ENCODE assay signal across 1 cellular context in the genomic region with DNA sequence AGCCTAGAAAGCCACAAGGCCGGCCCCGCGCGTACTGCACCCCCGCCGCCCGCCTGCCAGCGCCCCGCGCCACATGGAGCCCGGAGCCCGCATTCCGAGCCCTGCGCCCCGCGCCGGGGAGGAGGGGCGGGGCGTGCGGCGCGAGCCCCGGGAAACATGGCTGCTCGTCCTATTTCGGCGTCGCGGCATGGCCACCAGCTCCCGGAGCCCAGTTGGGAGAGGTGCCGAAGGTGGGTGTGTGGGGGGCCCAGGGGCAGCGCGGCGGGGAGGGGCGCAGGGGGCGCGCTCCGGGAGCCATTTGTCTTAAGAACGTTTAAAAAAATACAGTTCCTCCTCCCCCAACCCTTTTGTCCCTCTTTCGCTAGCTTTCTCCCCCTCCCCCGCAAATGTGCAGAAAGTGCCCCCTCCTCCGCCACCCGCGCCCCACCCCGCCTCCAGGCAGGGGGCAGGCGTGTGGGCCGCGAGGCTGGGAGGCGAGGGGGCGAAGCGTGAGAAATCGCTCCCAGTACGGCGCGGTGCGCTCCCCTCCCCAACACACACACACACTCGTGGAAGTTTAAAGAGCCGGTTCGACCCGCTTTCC.
A peak's percentile ranks its signal among the peaks of the same experiment; 100 is the strongest.
TF ChIP-seq lines count a peak whose summit lies in the region.

No MANE protein-coding gene starts in this region.

TF ChIP-seq in HEK293, 187 proteins besides CTCF, POLR2A, EP300 and RAD21 (continued from another document and continues in another):
- TF ChIP-seq, protein P1, sequence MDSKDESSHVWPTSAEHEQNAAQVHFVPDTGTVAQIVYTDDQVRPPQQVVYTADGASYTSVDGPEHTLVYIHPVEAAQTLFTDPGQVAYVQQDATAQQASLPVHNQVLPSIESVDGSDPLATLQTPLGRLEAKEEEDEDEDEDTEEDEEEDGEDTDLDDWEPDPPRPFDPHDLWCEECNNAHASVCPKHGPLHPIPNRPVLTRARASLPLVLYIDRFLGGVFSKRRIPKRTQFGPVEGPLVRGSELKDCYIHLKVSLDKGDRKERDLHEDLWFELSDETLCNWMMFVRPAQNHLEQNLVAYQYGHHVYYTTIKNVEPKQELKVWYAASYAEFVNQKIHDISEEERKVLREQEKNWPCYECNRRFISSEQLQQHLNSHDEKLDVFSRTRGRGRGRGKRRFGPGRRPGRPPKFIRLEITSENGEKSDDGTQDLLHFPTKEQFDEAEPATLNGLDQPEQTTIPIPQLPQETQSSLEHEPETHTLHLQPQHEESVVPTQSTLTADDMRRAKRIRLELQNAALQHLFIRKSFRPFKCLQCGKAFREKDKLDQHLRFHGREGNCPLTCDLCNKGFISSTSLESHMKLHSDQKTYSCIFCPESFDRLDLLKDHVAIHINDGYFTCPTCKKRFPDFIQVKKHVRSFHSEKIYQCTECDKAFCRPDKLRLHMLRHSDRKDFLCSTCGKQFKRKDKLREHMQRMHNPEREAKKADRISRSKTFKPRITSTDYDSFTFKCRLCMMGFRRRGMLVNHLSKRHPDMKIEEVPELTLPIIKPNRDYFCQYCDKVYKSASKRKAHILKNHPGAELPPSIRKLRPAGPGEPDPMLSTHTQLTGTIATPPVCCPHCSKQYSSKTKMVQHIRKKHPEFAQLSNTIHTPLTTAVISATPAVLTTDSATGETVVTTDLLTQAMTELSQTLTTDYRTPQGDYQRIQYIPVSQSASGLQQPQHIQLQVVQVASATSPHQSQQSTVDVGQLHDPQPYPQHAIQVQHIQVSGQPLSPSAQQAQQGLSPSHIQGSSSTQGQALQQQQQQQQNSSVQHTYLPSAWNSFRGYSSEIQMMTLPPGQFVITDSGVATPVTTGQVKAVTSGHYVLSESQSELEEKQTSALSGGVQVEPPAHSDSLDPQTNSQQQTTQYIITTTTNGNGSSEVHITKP (tag by site-specific recombination; IDR thresholded peaks at IDR 0.05): peak; percentile 44; the same call in 1 of the 2 replicates
- TF ChIP-seq ZNF132 (tag by site-specific recombination; IDR thresholded peaks at IDR 0.05; ENCODE audit: borderline replicate concordance) (no peak), ZBTB21 (tag by site-specific recombination; IDR thresholded peaks at IDR 0.05) (0 out of 2 replicates have a peak, but pooled peaks have one; percentile 14), IKZF3 (tag by site-specific recombination; IDR thresholded peaks at IDR 0.05) (0 out of 2 replicates have a peak, but pooled peaks have one; percentile 58), SP2 (tag by site-specific recombination; IDR thresholded peaks at IDR 0.05) (peak; percentile 21), ZNF610 (tag by site-specific recombination; IDR thresholded peaks at IDR 0.05; ENCODE audit: borderline replicate concordance) (peak; percentile 56; the same call in 1 of the 2 replicates), ZBTB8A (tag by site-specific recombination; IDR thresholded peaks at IDR 0.05) (peak; percentile 95), ZNF324 (tag by site-specific recombination; IDR thresholded peaks at IDR 0.05) (peak; percentile 21; the same call in 1 of the 2 replicates), ZBTB17 (tag by site-specific recombination; IDR thresholded peaks at IDR 0.05) (no peak), ZBTB7A (tag by site-specific recombination; IDR thresholded peaks at IDR 0.05; ENCODE audit: low read depth) (peak; percentile 44; the same call in 1 of the 2 replicates), ZXDB (tag by site-specific recombination; IDR thresholded peaks at IDR 0.05) (peak; percentile 54; the same call in 1 of the 2 replicates), ZNF707 (tag by site-specific recombination; IDR thresholded peaks at IDR 0.05) (no peak), ZNF596 (tag by site-specific recombination; IDR thresholded peaks at IDR 0.05) (no peak), YY1 (tag by site-specific recombination; IDR thresholded peaks at IDR 0.05) (peak; percentile 67), ZNF423 (tag by site-specific recombination; IDR thresholded peaks at IDR 0.05) (peak; percentile 85), ZNF311 (tag by site-specific recombination; IDR thresholded peaks at IDR 0.05; ENCODE audit: borderline replicate concordance) (no peak), ZNF76 (tag by site-specific recombination; IDR thresholded peaks at IDR 0.05; ENCODE audit: borderline replicate concordance, low read depth) (peak; percentile 34; the same call in 1 of the 2 replicates), ZSCAN16 (tag by site-specific recombination; IDR thresholded peaks at IDR 0.05) (no peak), ZBTB20 (tag by site-specific recombination; IDR thresholded peaks at IDR 0.05) (no peak), ZNF621 (tag by site-specific recombination; IDR thresholded peaks at IDR 0.05) (no peak), KLF9 (tag by site-specific recombination; IDR thresholded peaks at IDR 0.05; ENCODE audit: low read depth) (0 out of 2 replicates have a peak, but pooled peaks have one; percentile 28), ZNF658 (tag by site-specific recombination; IDR thresholded peaks at IDR 0.05) (no peak), EGR2 (tag by site-specific recombination; IDR thresholded peaks at IDR 0.05; ENCODE audit: low read depth) (peak; percentile 99), ZNF529 (tag by site-specific recombination; IDR thresholded peaks at IDR 0.05; ENCODE audit: insufficient replicate concordance) (no peak), ZNF843 (tag by site-specific recombination; IDR thresholded peaks at IDR 0.05) (no peak), KLF10 (tag by site-specific recombination; IDR thresholded peaks at IDR 0.05) (peak; percentile 69; the same call in 1 of the 2 replicates), ZBTB1 (tag by site-specific recombination; IDR thresholded peaks at IDR 0.05) (peak; percentile 56), GLIS2 (tag by site-specific recombination; IDR thresholded peaks at IDR 0.05) (peak; percentile 95), ZNF561 (tag by site-specific recombination; IDR thresholded peaks at IDR 0.05; ENCODE audit: borderline replicate concordance) (peak; percentile 19; the same call in 1 of the 2 replicates), SETDB1 (IDR thresholded peaks at IDR 0.05; ENCODE audit: insufficient read length, low read length) (no peak), KLF1 (tag by site-specific recombination; IDR thresholded peaks at IDR 0.05) (peak; percentile 79), HOXA7 (CRISPR knock-in tag; IDR thresholded peaks at IDR 0.05; ENCODE audit: borderline replicate concordance) (no peak), SP3 (tag by site-specific recombination; IDR thresholded peaks at IDR 0.05) (peak; percentile 84), ZNF776 (tag by site-specific recombination; IDR thresholded peaks at IDR 0.05; ENCODE audit: borderline replicate concordance) (no peak), OVOL3 (tag by site-specific recombination; IDR thresholded peaks at IDR 0.05) (no peak), ZEB2 (tag by site-specific recombination; IDR thresholded peaks at IDR 0.05) (peak; percentile 70), ZFHX2 (tag by site-specific recombination; conservative IDR thresholded peaks at IDR 0.05) (peak; percentile 100), ZNF677 (tag by site-specific recombination; IDR thresholded peaks at IDR 0.05) (no peak), ZNF341 (tag by site-specific recombination; IDR thresholded peaks at IDR 0.05; ENCODE audit: low read depth) (peak; percentile 54), KLF16 (tag by site-specific recombination; IDR thresholded peaks at IDR 0.05) (peak; percentile 72), WT1 (tag by site-specific recombination; IDR thresholded peaks at IDR 0.05) (peak; percentile 48; the same call in 1 of the 2 replicates), ZSCAN23 (tag by site-specific recombination; IDR thresholded peaks at IDR 0.05) (no peak), ZNF146 (tag by site-specific recombination; IDR thresholded peaks at IDR 0.05) (no peak), PRDM1 (tag by site-specific recombination; IDR thresholded peaks at IDR 0.05) (peak; percentile 93), KLF7 (tag by site-specific recombination; IDR thresholded peaks at IDR 0.05; ENCODE audit: borderline replicate concordance) (peak; percentile 92), ZNF521 (tag by site-specific recombination; IDR thresholded peaks at IDR 0.05) (no peak)
- TF ChIP-seq, protein P2, sequence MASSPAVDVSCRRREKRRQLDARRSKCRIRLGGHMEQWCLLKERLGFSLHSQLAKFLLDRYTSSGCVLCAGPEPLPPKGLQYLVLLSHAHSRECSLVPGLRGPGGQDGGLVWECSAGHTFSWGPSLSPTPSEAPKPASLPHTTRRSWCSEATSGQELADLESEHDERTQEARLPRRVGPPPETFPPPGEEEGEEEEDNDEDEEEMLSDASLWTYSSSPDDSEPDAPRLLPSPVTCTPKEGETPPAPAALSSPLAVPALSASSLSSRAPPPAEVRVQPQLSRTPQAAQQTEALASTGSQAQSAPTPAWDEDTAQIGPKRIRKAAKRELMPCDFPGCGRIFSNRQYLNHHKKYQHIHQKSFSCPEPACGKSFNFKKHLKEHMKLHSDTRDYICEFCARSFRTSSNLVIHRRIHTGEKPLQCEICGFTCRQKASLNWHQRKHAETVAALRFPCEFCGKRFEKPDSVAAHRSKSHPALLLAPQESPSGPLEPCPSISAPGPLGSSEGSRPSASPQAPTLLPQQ (tag by site-specific recombination; IDR thresholded peaks at IDR 0.05): peak; percentile 50; the same call in 1 of the 2 replicates
- TF ChIP-seq, protein P3, sequence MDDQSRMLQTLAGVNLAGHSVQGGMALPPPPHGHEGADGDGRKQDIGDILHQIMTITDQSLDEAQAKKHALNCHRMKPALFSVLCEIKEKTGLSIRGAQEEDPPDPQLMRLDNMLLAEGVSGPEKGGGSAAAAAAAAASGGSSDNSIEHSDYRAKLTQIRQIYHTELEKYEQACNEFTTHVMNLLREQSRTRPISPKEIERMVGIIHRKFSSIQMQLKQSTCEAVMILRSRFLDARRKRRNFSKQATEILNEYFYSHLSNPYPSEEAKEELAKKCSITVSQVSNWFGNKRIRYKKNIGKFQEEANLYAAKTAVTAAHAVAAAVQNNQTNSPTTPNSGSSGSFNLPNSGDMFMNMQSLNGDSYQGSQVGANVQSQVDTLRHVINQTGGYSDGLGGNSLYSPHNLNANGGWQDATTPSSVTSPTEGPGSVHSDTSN (CRISPR knock-in tag; IDR thresholded peaks at IDR 0.05): peak; percentile 73
- TF ChIP-seq, protein P4, sequence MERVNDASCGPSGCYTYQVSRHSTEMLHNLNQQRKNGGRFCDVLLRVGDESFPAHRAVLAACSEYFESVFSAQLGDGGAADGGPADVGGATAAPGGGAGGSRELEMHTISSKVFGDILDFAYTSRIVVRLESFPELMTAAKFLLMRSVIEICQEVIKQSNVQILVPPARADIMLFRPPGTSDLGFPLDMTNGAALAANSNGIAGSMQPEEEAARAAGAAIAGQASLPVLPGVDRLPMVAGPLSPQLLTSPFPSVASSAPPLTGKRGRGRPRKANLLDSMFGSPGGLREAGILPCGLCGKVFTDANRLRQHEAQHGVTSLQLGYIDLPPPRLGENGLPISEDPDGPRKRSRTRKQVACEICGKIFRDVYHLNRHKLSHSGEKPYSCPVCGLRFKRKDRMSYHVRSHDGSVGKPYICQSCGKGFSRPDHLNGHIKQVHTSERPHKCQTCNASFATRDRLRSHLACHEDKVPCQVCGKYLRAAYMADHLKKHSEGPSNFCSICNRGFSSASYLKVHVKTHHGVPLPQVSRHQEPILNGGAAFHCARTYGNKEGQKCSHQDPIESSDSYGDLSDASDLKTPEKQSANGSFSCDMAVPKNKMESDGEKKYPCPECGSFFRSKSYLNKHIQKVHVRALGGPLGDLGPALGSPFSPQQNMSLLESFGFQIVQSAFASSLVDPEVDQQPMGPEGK (tag by site-specific recombination; IDR thresholded peaks at IDR 0.05): peak; percentile 79
- TF ChIP-seq, protein P5, sequence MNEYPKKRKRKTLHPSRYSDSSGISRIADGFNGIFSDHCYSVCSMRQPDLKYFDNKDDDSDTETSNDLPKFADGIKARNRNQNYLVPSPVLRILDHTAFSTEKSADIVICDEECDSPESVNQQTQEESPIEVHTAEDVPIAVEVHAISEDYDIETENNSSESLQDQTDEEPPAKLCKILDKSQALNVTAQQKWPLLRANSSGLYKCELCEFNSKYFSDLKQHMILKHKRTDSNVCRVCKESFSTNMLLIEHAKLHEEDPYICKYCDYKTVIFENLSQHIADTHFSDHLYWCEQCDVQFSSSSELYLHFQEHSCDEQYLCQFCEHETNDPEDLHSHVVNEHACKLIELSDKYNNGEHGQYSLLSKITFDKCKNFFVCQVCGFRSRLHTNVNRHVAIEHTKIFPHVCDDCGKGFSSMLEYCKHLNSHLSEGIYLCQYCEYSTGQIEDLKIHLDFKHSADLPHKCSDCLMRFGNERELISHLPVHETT (tag by site-specific recombination; IDR thresholded peaks at IDR 0.05): no peak; the same call in 1 of the 2 replicates
- TF ChIP-seq, protein P6, sequence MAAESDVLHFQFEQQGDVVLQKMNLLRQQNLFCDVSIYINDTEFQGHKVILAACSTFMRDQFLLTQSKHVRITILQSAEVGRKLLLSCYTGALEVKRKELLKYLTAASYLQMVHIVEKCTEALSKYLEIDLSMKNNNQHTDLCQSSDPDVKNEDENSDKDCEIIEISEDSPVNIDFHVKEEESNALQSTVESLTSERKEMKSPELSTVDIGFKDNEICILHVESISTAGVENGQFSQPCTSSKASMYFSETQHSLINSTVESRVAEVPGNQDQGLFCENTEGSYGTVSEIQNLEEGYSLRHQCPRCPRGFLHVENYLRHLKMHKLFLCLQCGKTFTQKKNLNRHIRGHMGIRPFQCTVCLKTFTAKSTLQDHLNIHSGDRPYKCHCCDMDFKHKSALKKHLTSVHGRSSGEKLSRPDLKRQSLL (tag by site-specific recombination; IDR thresholded peaks at IDR 0.05): no peak
- TF ChIP-seq, protein P7, sequence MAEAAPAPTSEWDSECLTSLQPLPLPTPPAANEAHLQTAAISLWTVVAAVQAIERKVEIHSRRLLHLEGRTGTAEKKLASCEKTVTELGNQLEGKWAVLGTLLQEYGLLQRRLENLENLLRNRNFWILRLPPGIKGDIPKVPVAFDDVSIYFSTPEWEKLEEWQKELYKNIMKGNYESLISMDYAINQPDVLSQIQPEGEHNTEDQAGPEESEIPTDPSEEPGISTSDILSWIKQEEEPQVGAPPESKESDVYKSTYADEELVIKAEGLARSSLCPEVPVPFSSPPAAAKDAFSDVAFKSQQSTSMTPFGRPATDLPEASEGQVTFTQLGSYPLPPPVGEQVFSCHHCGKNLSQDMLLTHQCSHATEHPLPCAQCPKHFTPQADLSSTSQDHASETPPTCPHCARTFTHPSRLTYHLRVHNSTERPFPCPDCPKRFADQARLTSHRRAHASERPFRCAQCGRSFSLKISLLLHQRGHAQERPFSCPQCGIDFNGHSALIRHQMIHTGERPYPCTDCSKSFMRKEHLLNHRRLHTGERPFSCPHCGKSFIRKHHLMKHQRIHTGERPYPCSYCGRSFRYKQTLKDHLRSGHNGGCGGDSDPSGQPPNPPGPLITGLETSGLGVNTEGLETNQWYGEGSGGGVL (tag by site-specific recombination; IDR thresholded peaks at IDR 0.05): peak; percentile 99
- TF ChIP-seq, protein P8, sequence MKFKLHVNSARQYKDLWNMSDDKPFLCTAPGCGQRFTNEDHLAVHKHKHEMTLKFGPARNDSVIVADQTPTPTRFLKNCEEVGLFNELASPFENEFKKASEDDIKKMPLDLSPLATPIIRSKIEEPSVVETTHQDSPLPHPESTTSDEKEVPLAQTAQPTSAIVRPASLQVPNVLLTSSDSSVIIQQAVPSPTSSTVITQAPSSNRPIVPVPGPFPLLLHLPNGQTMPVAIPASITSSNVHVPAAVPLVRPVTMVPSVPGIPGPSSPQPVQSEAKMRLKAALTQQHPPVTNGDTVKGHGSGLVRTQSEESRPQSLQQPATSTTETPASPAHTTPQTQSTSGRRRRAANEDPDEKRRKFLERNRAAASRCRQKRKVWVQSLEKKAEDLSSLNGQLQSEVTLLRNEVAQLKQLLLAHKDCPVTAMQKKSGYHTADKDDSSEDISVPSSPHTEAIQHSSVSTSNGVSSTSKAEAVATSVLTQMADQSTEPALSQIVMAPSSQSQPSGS (tag by site-specific recombination; IDR thresholded peaks at IDR 0.05; ENCODE audit: low read depth): no peak
